30 cellular contexts compared by ENCODE assay signal in the genomic region with DNA sequence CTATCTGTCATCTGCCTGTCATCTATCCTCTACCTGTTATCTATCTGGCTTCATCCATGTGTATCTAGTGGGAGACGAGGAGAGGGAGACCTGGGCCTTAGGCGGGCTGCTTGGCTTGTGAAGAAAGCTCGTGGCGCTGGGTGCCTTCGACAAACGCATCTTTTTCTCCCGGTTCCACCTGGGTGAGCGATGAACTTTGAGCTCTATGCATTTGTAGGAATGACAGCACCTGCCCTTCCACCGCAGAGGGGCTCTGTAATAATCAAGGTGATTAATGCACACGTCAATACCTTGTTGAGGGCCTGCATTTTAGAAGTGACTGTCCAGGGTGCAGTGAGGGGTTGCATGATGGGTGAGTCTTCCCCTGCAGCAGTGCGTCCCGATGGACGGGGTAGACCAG. TPM values are rescaled to one million over a fixed set of nuclear protein-coding genes. Genes with fewer than 3 reads are reported as not detected.
"Had no signal": no experiment of that assay in that cellular context is flagged by ENCODE, and none has a peak within 500 bp of the region (broad histone marks: within the 10 kb centered on the region; RNA-seq: fewer than 3 reads in every experiment).

No MANE protein-coding gene starts in this region.

- H3K9me3 ChIP-seq: ascending aorta, SJCRH30, SK-N-SH had no signal

- H3K4me2 ChIP-seq: KMS-11, SK-N-SH had no signal

- ATAC-seq: activated CD4-positive, alpha-beta T cell treated with anti-CD3 and anti-CD28 coated beads for 36 hours; activated naive CD4-positive, alpha-beta T cell treated with anti-CD3 and anti-CD28 coated beads, Interleukin-2, amount 50 U/mL, for 72 hours; activated naive CD8-positive, alpha-beta T cell treated with anti-CD3 and anti-CD28 coated beads, Interleukin-2, amount 50 U/mL, for 24 hours; activated T-cell treated with anti-CD3 and anti-CD28 coated beads, Interleukin-2, amount 50 U/mL, for 4 hours; Panc1 had no signal

- H3K36me3 ChIP-seq: ascending aorta, SJCRH30, WERI-Rb-1 had no signal

- H3K4me3 ChIP-seq: ascending aorta, SJCRH30 had no signal

- H3K27me3 ChIP-seq: ascending aorta, SJCRH30 had no signal

- H3K9ac ChIP-seq: KMS-11, SK-N-SH had no signal

- H3K4me1 ChIP-seq: SJCRH30 had no signal

- DNase-seq: activated CD4-positive, alpha-beta memory T cell treated with anti-CD3 and anti-CD28 coated beads, Interleukin-2, amount 10 ng/mL, durations not matched to agents 7 days and 5 days; activated CD4-positive, alpha-beta T cell treated with anti-CD3 and anti-CD28 coated beads for 36 hours; activated CD4-positive, alpha-beta T cell treated with anti-CD3 and anti-CD28 coated beads, Interleukin-2, amount 50 U/mL, for 1 hour; activated effector memory CD4-positive, alpha-beta T cell treated with anti-CD3 and anti-CD28 coated beads, Interleukin-2, amount 50 U/mL, for 16 hours; activated naive CD4-positive, alpha-beta T cell treated with Interleukin-2 at 50 U/mL for 16 hours; activated naive CD8-positive, alpha-beta T cell treated with anti-CD3 and anti-CD28 coated beads, Interleukin-2, amount 50 U/mL, for 24 hours; activated T-cell treated with anti-CD3 and anti-CD28 coated beads, Interleukin-2, amount 50 U/mL, for 4 hours; amniotic stem cell; MV-4-11; NCI-H1092 treated with DMSO at 0.1 percent for 48 hours; NCI-H1417 treated with DMSO at 0.1 percent for 48 hours; NCI-H1694; NCI-H2029; NCI-H2107; NCI-H2171 treated with DMSO at 0.1 percent for 48 hours; NCI-H226; NCI-H69; NK-92 treated with Interleukin-12 subunit alpha and Interleukin-12 subunit beta, amount 100 ng/mL, for 24 hours; OCI-M1; Right ventricle myocardium superior; SJCRH30; SK-N-SH; T-helper 1 cell; WERI-Rb-1 had no signal

- H3K27ac ChIP-seq: ascending aorta, KMS-11, RWPE1, SJCRH30, WERI-Rb-1 had no signal

RNA-seq across cellular contexts. Expression of a gene that starts 2.6 kb away (rescaled TPM):
- total RNA-seq: MCF 10A had no signal
- polyA plus RNA-seq: SK-N-SH had no signal
